11 cellular contexts compared by ENCODE assay signal in the genomic region with DNA sequence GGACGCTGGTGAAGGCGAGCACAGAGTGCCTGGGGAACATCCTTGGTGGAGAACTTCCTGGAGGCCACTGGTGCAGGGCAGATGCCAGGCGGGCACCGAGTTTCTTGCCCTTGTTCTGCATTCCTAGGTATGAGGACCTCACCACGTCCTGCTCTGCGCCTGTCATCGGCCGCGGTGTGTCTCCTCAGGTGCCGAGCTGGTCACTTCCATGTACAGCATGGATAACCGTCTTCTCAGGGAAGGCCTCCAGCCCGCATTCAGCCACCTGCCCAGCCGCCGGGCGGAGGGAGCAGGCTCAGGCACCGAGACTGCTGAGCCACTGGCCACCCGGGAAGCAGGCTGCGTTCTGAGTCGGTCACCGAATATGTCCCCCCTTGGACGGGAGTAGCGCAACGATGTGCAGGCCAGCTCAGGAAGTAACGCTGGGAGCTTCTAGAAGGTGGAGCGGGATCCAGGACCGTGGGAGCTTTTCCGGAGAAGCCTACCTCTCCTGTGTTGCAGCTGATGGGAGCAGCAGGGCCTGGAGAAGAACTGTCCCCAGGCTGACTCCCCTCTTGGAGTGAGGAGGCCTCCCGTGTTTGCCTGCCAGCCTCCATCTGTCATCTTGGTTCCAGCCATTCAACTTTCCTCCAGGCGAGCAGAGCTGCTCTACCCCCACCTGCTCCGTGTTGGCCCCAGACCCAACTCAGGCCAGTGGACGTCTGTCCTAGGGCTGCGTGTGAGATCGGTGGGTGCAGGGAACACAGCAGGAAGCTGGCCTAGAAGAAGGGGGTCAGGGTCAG. TPM values are rescaled to one million over a fixed set of nuclear protein-coding genes. Genes with fewer than 3 reads are reported as not detected.
A peak's percentile ranks its signal among the peaks of the same experiment; 100 is the strongest.
DNase-seq lines count a peak whose midpoint lies in the region; ATAC-seq, FAIRE-seq and TF ChIP-seq lines count a peak whose summit lies in the region.
"Had no signal": no experiment of that assay in that cellular context is flagged by ENCODE, and none has a peak within 500 bp of the region (broad histone marks: within the 10 kb centered on the region; RNA-seq: fewer than 3 reads in every experiment).

No MANE protein-coding gene starts in this region.

- H3K9me3 Mint-ChIP-seq in T-cell (no peaks in the 10 kb centered on the region), type B pancreatic cell (no peaks in the 10 kb centered on the region)

- peak overlapping the region in 6 of 12 donors; percentile 60 to 86 (median 72) for H3K4me3 ChIP-seq in heart left ventricle

- no peak for TF ChIP-seq POLR2A in heart left ventricle (IDR thresholded peaks at IDR 0.05)

- no peak for TF ChIP-seq CTCF in heart left ventricle (IDR thresholded peaks at IDR 0.05)
- TF ChIP-seq CTCF in type B pancreatic cell (conservative IDR thresholded peaks at IDR 0.05) = no peak

- H3K36me3 ChIP-seq in heart left ventricle = no peaks in the 10 kb centered on the region

- DNase-seq in heart left ventricle = peak in 3 of 5 donors; percentile 26 to 52 (median 31)
- no peak for DNase-seq in left cardiac atrium
- DNase-seq in T-cell = no peak
- DNase-seq in type B pancreatic cell (ENCODE audit: extremely low spot score, unreplicated experiment) = no peak
- no peak for DNase-seq in MV-4-11 (lab: John Stamatoyannopoulos, UW)
- DNase-seq in putamen (ENCODE audit: low spot score) = no peak
- DNase-seq in frontal cortex (ENCODE audit: low spot score in 2 of 2) = no peak
- DNase-seq: central memory CD4-positive, alpha-beta T cell; DMS53; foreskin keratinocyte had no signal

- H3K27ac Mint-ChIP-seq in T-cell (no peak overlapping the region), type B pancreatic cell (peak overlapping the region; percentile 67)

- H3K9me3 ChIP-seq in heart left ventricle = no peaks in the 10 kb centered on the region

- intact Hi-C loops in heart left ventricle (cut with DNase I) = loop anchor here in 3 of 10 donors (5.0 to 10.0 kb wide), 3 partner anchors 41 to 212 kb away; partner anchors contain the start of gene CHMP6 (in 1 of the 3)
- intact Hi-C loops in left cardiac atrium (cut with DNase I) = no loop called here

- ATAC-seq in heart left ventricle = no peak
- ATAC-seq in left cardiac atrium = no peak
- no peak for ATAC-seq in T-cell (replicated peaks in 1 of 4)
- ATAC-seq: foreskin keratinocyte had no signal

- H3K27me3 ChIP-seq in heart left ventricle (peaks cover 0 to 14% (median 5%) of the 10 kb centered on the region in 9 donors), layer of hippocampus (ENCODE audit: control insufficient read depth, insufficient read depth, low read length) (peaks cover 2% of the 10 kb centered on the region)

- H3K4me1 ChIP-seq in heart left ventricle = peaks cover 0 to 65% (median 51%) of the 10 kb centered on the region in 12 donors

- 77 to 88% (median 81%) methylated on average over 30 to 33 of the region's 33 CpGs for WGBS in heart left ventricle, 4 donors

- H3K4me1 Mint-ChIP-seq in T-cell (peaks cover 22 to 30% (median 27%) of the 10 kb centered on the region in 3 donors), type B pancreatic cell (ENCODE audit: unreplicated experiment) (peaks cover 38% of the 10 kb centered on the region)

- H3K4me3 Mint-ChIP-seq in T-cell (peak overlapping the region; percentile 74 to 81 (median 79)), type B pancreatic cell (peak overlapping the region; percentile 89)

- H3K27me3 Mint-ChIP-seq in T-cell = peaks cover 0 to 18% of the 10 kb centered on the region in 2 donors
- no peaks in the 10 kb centered on the region for H3K27me3 Mint-ChIP-seq in type B pancreatic cell

- H3K36me3 Mint-ChIP-seq in T-cell (no peaks in the 10 kb centered on the region), type B pancreatic cell (peaks cover 3% of the 10 kb centered on the region)

- POLR2A ChIA-PET in T-cell (lab: Charles Lee) = no interaction called here

- FAIRE-seq in frontal cortex (lab: Jason Lieb, UNC) = no peak

- CTCF ChIA-PET in T-cell (lab: Charles Lee) = no interaction called here

- H3K27ac ChIP-seq in heart left ventricle (peak overlapping the region in 2 of 12 donors; percentile 34 to 71), layer of hippocampus (ENCODE audit: low read depth, low read length) (peak overlapping the region; percentile 43)
- H3K27ac ChIP-seq: foreskin keratinocyte had no signal

RNA-seq across cellular contexts. Expression of gene BAIAP2, which starts 2.1 kb away (rescaled TPM):
- 10 to 100 TPM in 8 of 9 donors, 1 to 10 TPM in 1; 8.9 to 30.2 (median 18.8) TPM for total RNA-seq in heart left ventricle
- polyA plus RNA-seq in heart left ventricle = 10 to 100 TPM; 15.3 to 18.5 TPM
- total RNA-seq in left cardiac atrium = 10 to 100 TPM; 32.8 to 38.0 TPM
- 10 to 100 TPM in 3 of 5 donors, 1 to 10 TPM in 2; 6.3 to 12.0 (median 10.1) TPM for total RNA-seq in T-cell
- total RNA-seq in type B pancreatic cell (ENCODE audit: low replicate concordance) = 62.7 and 120 TPM in 2 replicates
- total RNA-seq in frontal cortex = 19.2 TPM

RNA-seq across cellular contexts. Expression of gene CHMP6, which starts 41.2 kb away (rescaled TPM):
- total RNA-seq in heart left ventricle (10 to 100 TPM; 17.9 to 25.9 (median 19.4) TPM), left cardiac atrium (10 to 100 TPM; 17.4 to 19.1 TPM), T-cell (10 to 100 TPM; 25.0 to 48.9 (median 43.2) TPM), type B pancreatic cell (ENCODE audit: low replicate concordance) (29.1 and 33.4 TPM in 2 replicates), frontal cortex (10.2 TPM)
- 10 to 100 TPM; 24.4 to 35.5 TPM for polyA plus RNA-seq in heart left ventricle

Comparison
In these comparisons a context has a peak if more than half of its experiments do, and no peak if none do; other contexts are left out.
1. DNase-seq: peak in heart left ventricle (3 of 5); none in left cardiac atrium (single experiment), T-cell (0 of 34), type B pancreatic cell (single experiment), MV-4-11 (single experiment), putamen (single experiment) and frontal cortex (0 of 2).